Comparison of ENCODE assay signal across 9 cellular contexts in the genomic region with DNA sequence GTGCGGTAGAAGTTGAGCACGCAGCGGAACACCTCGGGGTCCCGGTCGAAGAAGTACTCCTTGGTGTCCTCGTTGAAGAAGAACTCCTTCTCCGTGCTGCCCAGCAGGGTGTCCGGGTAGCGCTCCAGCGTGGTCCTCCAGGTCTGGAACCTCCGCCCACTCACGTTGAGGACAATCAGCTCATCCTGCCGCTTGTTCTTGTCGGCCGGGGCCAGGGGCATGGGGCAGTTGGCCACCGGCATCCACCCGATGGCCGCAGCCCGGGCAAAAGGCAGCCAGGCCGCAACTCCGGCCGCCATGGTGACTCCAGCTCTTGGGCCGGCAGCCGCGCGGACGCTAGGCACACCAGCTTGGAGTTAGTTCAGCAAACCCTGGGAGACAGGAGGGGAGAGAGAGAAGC. TPM values are rescaled to one million over a fixed set of nuclear protein-coding genes. Genes with fewer than 3 reads are reported as not detected.
"Had no signal": no experiment of that assay in that cellular context is flagged by ENCODE, and none has a peak within 500 bp of the region (broad histone marks: within the 10 kb centered on the region; RNA-seq: fewer than 3 reads in every experiment).

No MANE protein-coding gene starts in this region.

- H3K4me3 ChIP-seq: K562 had no signal

- DNase-seq: IMR-90, KBM-7 had no signal

- H3K27ac ChIP-seq: HL-60 had no signal

- ATAC-seq: HepG2, K562 had no signal

- FAIRE-seq: HepG2, HTR-8/SVneo, K562 had no signal

RNA-seq across cellular contexts. Expression of a gene that starts 7.0 kb away (rescaled TPM):
- total RNA-seq: HepG2, HT-29, HT1080, K562 had no signal
- polyA plus RNA-seq: IgD-negative memory B cell, K562 had no signal
